8 cellular contexts compared by ENCODE assay signal in the genomic region with DNA sequence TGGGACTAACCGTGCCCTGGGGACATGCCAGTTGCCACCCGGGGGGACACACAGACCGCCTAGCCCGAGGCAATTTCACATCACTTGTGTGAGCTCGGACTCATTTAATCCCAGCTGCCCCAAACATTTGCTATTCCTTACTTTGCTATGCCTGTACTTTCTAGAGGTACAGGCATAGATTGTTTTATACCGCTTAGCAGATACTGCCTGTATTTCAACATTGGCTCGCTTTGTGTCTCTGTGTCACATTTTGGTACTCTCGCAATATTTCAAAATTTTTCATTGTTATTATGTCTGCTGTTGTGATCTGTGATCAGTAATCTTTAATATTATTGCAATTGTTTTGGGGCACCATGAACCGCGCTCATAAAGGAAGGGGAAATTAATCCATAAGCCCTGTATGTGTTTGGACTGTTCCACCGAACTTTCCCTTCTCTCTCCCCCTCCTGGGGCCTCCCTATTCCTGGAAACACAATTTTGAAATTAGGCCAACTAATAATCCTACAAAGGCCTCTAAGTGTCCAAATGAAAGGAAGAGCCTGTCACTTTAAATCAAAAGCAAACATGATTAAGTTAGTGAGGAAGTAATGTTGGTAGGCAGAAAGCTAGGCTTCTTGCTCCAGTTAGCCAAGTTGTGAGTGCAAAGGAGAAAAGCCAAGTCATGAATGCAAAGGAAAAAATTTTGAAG. TPM values are rescaled to one million over a fixed set of nuclear protein-coding genes. Genes with fewer than 3 reads are reported as not detected.
DNase-seq lines count a peak whose midpoint lies in the region; ATAC-seq and TF ChIP-seq lines count a peak whose summit lies in the region.

No MANE protein-coding gene starts in this region.

- peak overlapping the region; percentile 80 for H3K4me3 ChIP-seq in AG09309 (ENCODE audit: control insufficient read depth, low read depth, low read length)

- TF ChIP-seq CTCF in AG09309 (IDR thresholded peaks at IDR 0.05; ENCODE audit: control insufficient read depth, insufficient read depth, low read depth, low read length, missing control alignments), result no peak

- peak overlapping the region; percentile 96 for H3K4me3 Mint-ChIP-seq in activated naive CD8-positive, alpha-beta T cell treated with anti-CD3 and anti-CD28 coated beads, Interleukin-2, amount 10 ng/mL, durations not matched to agents 7 days and 5 days
- H3K4me3 Mint-ChIP-seq in immature natural killer cell, result peak overlapping the region; percentile 88 to 97 (median 94)
- peak overlapping the region; percentile 89 to 90 for H3K4me3 Mint-ChIP-seq in stimulated activated naive CD8-positive, alpha-beta T cell treated with anti-CD3 and anti-CD28 coated beads, Interleukin-15, amount 100 ng/mL, for 72 hours

- POLR2A ChIA-PET in activated naive CD8-positive, alpha-beta T cell treated with anti-CD3 and anti-CD28 coated beads, Interleukin-2, amount 10 ng/mL, durations not matched to agents 7 days and 5 days (lab: Charles Lee), result interaction anchor here (0.8 to 4.1 kb wide), 8 partner anchors 13 to 269 kb away, joined by 3 to 25 read pairs (median 6); a partner anchor contains a TSS

- DNase-seq in AG09309 (ENCODE audit: low read depth) (no peak), HT-29 (ENCODE audit: low spot score) (peak; percentile 52), immature natural killer cell (no peak)
- DNase-seq in activated naive CD8-positive, alpha-beta T cell treated with anti-CD3 and anti-CD28 coated beads, Interleukin-2, amount 10 ng/mL, durations not matched to agents 7 days and 5 days, result no peak
- no peak for DNase-seq in stimulated activated naive CD8-positive, alpha-beta T cell treated with anti-CD3 and anti-CD28 coated beads, Interleukin-15, amount 100 ng/mL, for 72 hours
- DNase-seq in stimulated activated CD4-positive, alpha-beta T cell treated with anti-CD3 and anti-CD28 coated beads, Interleukin-15, amount 100 ng/mL, for 24 hours, result no peak

- H3K27me3 Mint-ChIP-seq in activated naive CD8-positive, alpha-beta T cell treated with anti-CD3 and anti-CD28 coated beads, Interleukin-2, amount 10 ng/mL, durations not matched to agents 7 days and 5 days, result no peaks in the 10 kb centered on the region
- peaks cover 0 to 2% (median 0%) of the 10 kb centered on the region in 3 donors for H3K27me3 Mint-ChIP-seq in immature natural killer cell (ENCODE audit: low read depth in 3 of 3)
- no peaks in the 10 kb centered on the region for H3K27me3 Mint-ChIP-seq in stimulated activated naive CD8-positive, alpha-beta T cell treated with anti-CD3 and anti-CD28 coated beads, Interleukin-15, amount 100 ng/mL, for 72 hours

- H3K27ac Mint-ChIP-seq in activated naive CD8-positive, alpha-beta T cell treated with anti-CD3 and anti-CD28 coated beads, Interleukin-2, amount 10 ng/mL, durations not matched to agents 7 days and 5 days, result peak overlapping the region; percentile 95
- H3K27ac Mint-ChIP-seq in immature natural killer cell, result peak overlapping the region in 4 of 6 donors; percentile 22 to 88 (median 58)
- H3K27ac Mint-ChIP-seq in stimulated activated naive CD8-positive, alpha-beta T cell treated with anti-CD3 and anti-CD28 coated beads, Interleukin-15, amount 100 ng/mL, for 72 hours, result peak overlapping the region; percentile 77 to 97

- H3K36me3 Mint-ChIP-seq in activated naive CD8-positive, alpha-beta T cell treated with anti-CD3 and anti-CD28 coated beads, Interleukin-2, amount 10 ng/mL, durations not matched to agents 7 days and 5 days, result peaks cover 8% of the 10 kb centered on the region
- peaks cover 0 to 3% (median 0%) of the 10 kb centered on the region in 3 donors for H3K36me3 Mint-ChIP-seq in immature natural killer cell

- no peak for ATAC-seq in activated naive CD8-positive, alpha-beta T cell treated with anti-CD3 and anti-CD28 coated beads, Interleukin-2, amount 10 ng/mL, durations not matched to agents 7 days and 5 days (ENCODE audit: low read depth)
- no peak for ATAC-seq in stimulated activated naive CD8-positive, alpha-beta T cell treated with anti-CD3 and anti-CD28 coated beads, Interleukin-15, amount 100 ng/mL, for 72 hours
- ATAC-seq in HG02610 (IDR thresholded peaks at IDR 0.05; ENCODE audit: unreplicated experiment) (no peak), GM18519 (IDR thresholded peaks at IDR 0.05; ENCODE audit: low FRiP score, unreplicated experiment) (no peak)

- no peaks in the 10 kb centered on the region for H3K9me3 Mint-ChIP-seq in activated naive CD8-positive, alpha-beta T cell treated with anti-CD3 and anti-CD28 coated beads, Interleukin-2, amount 10 ng/mL, durations not matched to agents 7 days and 5 days
- H3K9me3 Mint-ChIP-seq in immature natural killer cell, result no peaks in the 10 kb centered on the region
- H3K9me3 Mint-ChIP-seq in stimulated activated naive CD8-positive, alpha-beta T cell treated with anti-CD3 and anti-CD28 coated beads, Interleukin-15, amount 100 ng/mL, for 72 hours, result no peaks in the 10 kb centered on the region

- H3K4me1 Mint-ChIP-seq in activated naive CD8-positive, alpha-beta T cell treated with anti-CD3 and anti-CD28 coated beads, Interleukin-2, amount 10 ng/mL, durations not matched to agents 7 days and 5 days, result peaks cover 20% of the 10 kb centered on the region
- peaks cover 21 to 24% of the 10 kb centered on the region in 2 donors for H3K4me1 Mint-ChIP-seq in immature natural killer cell
- H3K4me1 Mint-ChIP-seq in stimulated activated naive CD8-positive, alpha-beta T cell treated with anti-CD3 and anti-CD28 coated beads, Interleukin-15, amount 100 ng/mL, for 72 hours, result peaks cover 37% of the 10 kb centered on the region

RNA-seq across cellular contexts. Expression of a gene that starts 0.6 kb away (rescaled TPM):
- 21.7 and 27.0 TPM in 2 replicates for total RNA-seq in HT-29 (2014; rRNA removed; shearing (Covaris generic))
- total RNA-seq in activated naive CD8-positive, alpha-beta T cell treated with anti-CD3 and anti-CD28 coated beads, Interleukin-2, amount 10 ng/mL, durations not matched to agents 7 days and 5 days, result 10 to 100 TPM; 25.5 to 35.5 TPM
- 10 to 100 TPM; 15.5 to 22.6 (median 17.9) TPM for polyA plus RNA-seq in immature natural killer cell

RNA-seq across cellular contexts. Expression of a gene that starts 26.1 kb away (rescaled TPM):
- total RNA-seq in HT-29 (2014; rRNA removed; shearing (Covaris generic)), result 30.7 and 33.1 TPM in 2 replicates
- 10 to 100 TPM; 15.7 to 16.4 TPM for total RNA-seq in activated naive CD8-positive, alpha-beta T cell treated with anti-CD3 and anti-CD28 coated beads, Interleukin-2, amount 10 ng/mL, durations not matched to agents 7 days and 5 days
- polyA plus RNA-seq in immature natural killer cell, result 10 to 100 TPM; 29.9 to 42.6 (median 33.9) TPM
